Comparison of ENCODE assay signal across 8 cellular contexts in genomic region chr9:101465330-101465915, GRCh38. TPM values are rescaled to one million over a fixed set of nuclear protein-coding genes. Genes with fewer than 3 reads are reported as not detected.
A peak's percentile ranks its signal among the peaks of the same experiment; 100 is the strongest.
DNase-seq lines count a peak whose midpoint lies in the region; ATAC-seq lines count a peak whose summit lies in the region.

No MANE protein-coding gene starts in this region.

- H3K27me3 Mint-ChIP-seq in activated naive CD4-positive, alpha-beta T cell treated with anti-CD3 and anti-CD28 coated beads for 36 hours (ENCODE audit: low read depth): peaks cover 39% of the 10 kb centered on the region
- peaks cover 23% of the 10 kb centered on the region for H3K27me3 Mint-ChIP-seq in activated naive CD4-positive, alpha-beta T cell treated with anti-CD3 and anti-CD28 coated beads, Interleukin-2, amount 10 ng/mL, durations not matched to agents 7 days and 5 days
- H3K27me3 Mint-ChIP-seq in activated CD8-positive, alpha-beta memory T cell treated with anti-CD3 and anti-CD28 coated beads, Interleukin-2, amount 10 ng/mL, durations not matched to agents 7 days and 5 days: peaks cover 37% of the 10 kb centered on the region

- H3K27ac Mint-ChIP-seq in activated naive CD4-positive, alpha-beta T cell treated with anti-CD3 and anti-CD28 coated beads for 36 hours: no peak overlapping the region
- no peak overlapping the region for H3K27ac Mint-ChIP-seq in activated naive CD4-positive, alpha-beta T cell treated with anti-CD3 and anti-CD28 coated beads, Interleukin-2, amount 10 ng/mL, durations not matched to agents 7 days and 5 days
- H3K27ac Mint-ChIP-seq in activated CD8-positive, alpha-beta memory T cell treated with anti-CD3 and anti-CD28 coated beads, Interleukin-2, amount 10 ng/mL, durations not matched to agents 7 days and 5 days: no peak overlapping the region

- no peaks in the 10 kb centered on the region for H3K4me1 Mint-ChIP-seq in activated naive CD4-positive, alpha-beta T cell treated with anti-CD3 and anti-CD28 coated beads for 36 hours (ENCODE audit: low read depth)
- no peaks in the 10 kb centered on the region for H3K4me1 Mint-ChIP-seq in activated naive CD4-positive, alpha-beta T cell treated with anti-CD3 and anti-CD28 coated beads, Interleukin-2, amount 10 ng/mL, durations not matched to agents 7 days and 5 days
- H3K4me1 Mint-ChIP-seq in activated CD8-positive, alpha-beta memory T cell treated with anti-CD3 and anti-CD28 coated beads, Interleukin-2, amount 10 ng/mL, durations not matched to agents 7 days and 5 days: no peaks in the 10 kb centered on the region

- intact Hi-C loops in activated naive CD4-positive, alpha-beta T cell treated with anti-CD3 and anti-CD28 coated beads for 36 hours (cut with micrococcal nuclease): loop anchor here (1.0 kb wide), 1 partner anchor 65 kb away; no protein-coding TSS in a partner anchor

- peak; percentile 25 for DNase-seq in activated naive CD4-positive, alpha-beta T cell treated with anti-CD3 and anti-CD28 coated beads for 36 hours
- no peak for DNase-seq in activated naive CD4-positive, alpha-beta T cell treated with anti-CD3 and anti-CD28 coated beads, Interleukin-2, amount 10 ng/mL, durations not matched to agents 7 days and 5 days
- DNase-seq in NOMO-1 (lab: John Stamatoyannopoulos, UW; ENCODE audit: unreplicated experiment in 2 of 2) (peak; percentile 54 to 58), dedifferentiated amniotic fluid mesenchymal stem cell (ENCODE audit: extremely low spot score) (peak; percentile 91), medulla oblongata (ENCODE audit: extremely low spot score) (peak; percentile 85), NCI-H128 (lab: John Stamatoyannopoulos, UW; ENCODE audit: unreplicated experiment) (no peak), NCI-H1105 (lab: John Stamatoyannopoulos, UW) (no peak)
- DNase-seq in activated CD8-positive, alpha-beta memory T cell treated with anti-CD3 and anti-CD28 coated beads, Interleukin-2, amount 10 ng/mL, durations not matched to agents 7 days and 5 days: no peak

- CTCF ChIA-PET in activated naive CD4-positive, alpha-beta T cell treated with anti-CD3 and anti-CD28 coated beads for 36 hours (lab: Charles Lee): no interaction called here
- CTCF ChIA-PET in activated naive CD4-positive, alpha-beta T cell treated with anti-CD3 and anti-CD28 coated beads, Interleukin-2, amount 10 ng/mL, durations not matched to agents 7 days and 5 days (lab: Charles Lee): interaction anchor here (2.5 kb wide), 1 partner anchor 64 kb away, joined by 10 read pairs; no protein-coding TSS in a partner anchor
- CTCF ChIA-PET in activated CD8-positive, alpha-beta memory T cell treated with anti-CD3 and anti-CD28 coated beads, Interleukin-2, amount 10 ng/mL, durations not matched to agents 7 days and 5 days (lab: Charles Lee): interaction anchor here (1.4 kb wide), 1 partner anchor 8 kb away, joined by 3 read pairs; no protein-coding TSS in a partner anchor

- ATAC-seq in activated CD8-positive, alpha-beta memory T cell treated with anti-CD3 and anti-CD28 coated beads, Interleukin-2, amount 10 ng/mL, durations not matched to agents 7 days and 5 days: no peak

- H3K36me3 Mint-ChIP-seq in activated naive CD4-positive, alpha-beta T cell treated with anti-CD3 and anti-CD28 coated beads for 36 hours (ENCODE audit: low read depth): no peaks in the 10 kb centered on the region
- no peaks in the 10 kb centered on the region for H3K36me3 Mint-ChIP-seq in activated naive CD4-positive, alpha-beta T cell treated with anti-CD3 and anti-CD28 coated beads, Interleukin-2, amount 10 ng/mL, durations not matched to agents 7 days and 5 days
- no peaks in the 10 kb centered on the region for H3K36me3 Mint-ChIP-seq in activated CD8-positive, alpha-beta memory T cell treated with anti-CD3 and anti-CD28 coated beads, Interleukin-2, amount 10 ng/mL, durations not matched to agents 7 days and 5 days

- H3K9me3 Mint-ChIP-seq in activated naive CD4-positive, alpha-beta T cell treated with anti-CD3 and anti-CD28 coated beads for 36 hours: no peaks in the 10 kb centered on the region
- H3K9me3 Mint-ChIP-seq in activated naive CD4-positive, alpha-beta T cell treated with anti-CD3 and anti-CD28 coated beads, Interleukin-2, amount 10 ng/mL, durations not matched to agents 7 days and 5 days: no peaks in the 10 kb centered on the region
- H3K9me3 Mint-ChIP-seq in activated CD8-positive, alpha-beta memory T cell treated with anti-CD3 and anti-CD28 coated beads, Interleukin-2, amount 10 ng/mL, durations not matched to agents 7 days and 5 days (ENCODE audit: low read depth): no peaks in the 10 kb centered on the region

- H3K4me3 Mint-ChIP-seq in activated naive CD4-positive, alpha-beta T cell treated with anti-CD3 and anti-CD28 coated beads for 36 hours: no peak overlapping the region
- H3K4me3 Mint-ChIP-seq in activated naive CD4-positive, alpha-beta T cell treated with anti-CD3 and anti-CD28 coated beads, Interleukin-2, amount 10 ng/mL, durations not matched to agents 7 days and 5 days: no peak overlapping the region
- H3K4me3 Mint-ChIP-seq in activated CD8-positive, alpha-beta memory T cell treated with anti-CD3 and anti-CD28 coated beads, Interleukin-2, amount 10 ng/mL, durations not matched to agents 7 days and 5 days: no peak overlapping the region

RNA-seq across cellular contexts. Expression of gene ALDOB, which starts 29.8 kb away (rescaled TPM):
- not detected for total RNA-seq in activated naive CD4-positive, alpha-beta T cell treated with anti-CD3 and anti-CD28 coated beads for 36 hours
- total RNA-seq in activated CD8-positive, alpha-beta memory T cell treated with anti-CD3 and anti-CD28 coated beads, Interleukin-2, amount 10 ng/mL, durations not matched to agents 7 days and 5 days: not detected

Comparison
In these comparisons a context has a peak if more than half of its experiments do, and no peak if none do; other contexts are left out.
1. DNase-seq: peak in activated naive CD4-positive, alpha-beta T cell treated with anti-CD3 and anti-CD28 coated beads for 36 hours (single experiment), NOMO-1 (2 of 2), dedifferentiated amniotic fluid mesenchymal stem cell (single experiment) and medulla oblongata (single experiment); none in activated naive CD4-positive, alpha-beta T cell treated with anti-CD3 and anti-CD28 coated beads, Interleukin-2, amount 10 ng/mL, durations not matched to agents 7 days and 5 days (single experiment), activated CD8-positive, alpha-beta memory T cell treated with anti-CD3 and anti-CD28 coated beads, Interleukin-2, amount 10 ng/mL, durations not matched to agents 7 days and 5 days (single experiment), NCI-H128 (single experiment) and NCI-H1105 (single experiment).